ENCODE assay signal across 4 cellular contexts in genomic region chr6:132560087-132560486, GRCh38. TPM values are rescaled to one million over a fixed set of nuclear protein-coding genes. Genes with fewer than 3 reads are reported as not detected.
"Had no signal": no experiment of that assay in that cellular context is flagged by ENCODE, and none has a peak within 500 bp of the region (broad histone marks: within the 10 kb centered on the region; RNA-seq: fewer than 3 reads in every experiment).

No MANE protein-coding gene starts in this region.

RNA-seq across cellular contexts. Expression of gene TAAR8, which starts 7.6 kb away (rescaled TPM):
- total RNA-seq: LHCN-M2, M059J, MCF 10A, NCI-H460 had no signal

RNA-seq across cellular contexts. Expression of gene TAAR6, which starts 10.0 kb away (rescaled TPM):
- total RNA-seq: LHCN-M2, M059J, MCF 10A, NCI-H460 had no signal

RNA-seq across cellular contexts. Expression of gene TAAR9, which starts 22.0 kb away (rescaled TPM):
- total RNA-seq: LHCN-M2, M059J, MCF 10A, NCI-H460 had no signal

RNA-seq across cellular contexts. Expression of gene TAAR5, which starts 29.5 kb away (rescaled TPM):
- total RNA-seq: LHCN-M2, M059J, MCF 10A, NCI-H460 had no signal
